In genomic region chr18:21991081-21991534, GRCh38 we compare ENCODE assay signal across 1 cellular context.
TF ChIP-seq lines count a peak whose summit lies in the region.

No MANE protein-coding gene starts in this region.

TF ChIP-seq in HepG2, 621 proteins besides CTCF, POLR2A, EP300 and RAD21 (continued from another document and continues in another):
- TF ChIP-seq SNAPC4 (CRISPR knock-in tag; IDR thresholded peaks at IDR 0.05) (no peak), EED (CRISPR knock-in tag; IDR thresholded peaks at IDR 0.05) (no peak), GATAD2A (CRISPR knock-in tag; IDR thresholded peaks at IDR 0.05) (peak; percentile 67), FOXP1 (IDR thresholded peaks at IDR 0.05) (no peak), FOXP1 (CRISPR knock-in tag; IDR thresholded peaks at IDR 0.05) (peak; percentile 58; the same call in 1 of the 2 replicates), HNF4A (CRISPR knock-in tag; IDR thresholded peaks at IDR 0.05) (peak; percentile 57), ZNF605 (CRISPR knock-in tag; IDR thresholded peaks at IDR 0.05) (no peak), ZNF331 (CRISPR knock-in tag; IDR thresholded peaks at IDR 0.05) (0 out of 2 replicates have a peak, but pooled peaks have one; percentile 28), ZNF337 (CRISPR knock-in tag; IDR thresholded peaks at IDR 0.05; ENCODE audit: borderline replicate concordance, low read depth) (no peak), THAP11 (CRISPR knock-in tag; IDR thresholded peaks at IDR 0.05) (no peak), ZNF136 (CRISPR knock-in tag; IDR thresholded peaks at IDR 0.05; ENCODE audit: low read depth) (no peak), PBX2 (CRISPR knock-in tag; IDR thresholded peaks at IDR 0.05) (no peak), ZNF670 (CRISPR knock-in tag; IDR thresholded peaks at IDR 0.05; ENCODE audit: borderline replicate concordance) (no peak), FOXO1 (CRISPR knock-in tag; IDR thresholded peaks at IDR 0.05) (no peak), ZNF235 (CRISPR knock-in tag; IDR thresholded peaks at IDR 0.05; ENCODE audit: borderline replicate concordance) (no peak), ZNF326 (CRISPR knock-in tag; IDR thresholded peaks at IDR 0.05; ENCODE audit: borderline replicate concordance) (no peak), HMG20A (CRISPR knock-in tag; IDR thresholded peaks at IDR 0.05; ENCODE audit: borderline replicate concordance) (peak; percentile 70; the same call in 1 of the 2 replicates), ZMAT5 (CRISPR knock-in tag; IDR thresholded peaks at IDR 0.05; ENCODE audit: borderline replicate concordance, low read depth) (no peak), NFE2L1 (CRISPR knock-in tag; IDR thresholded peaks at IDR 0.05; ENCODE audit: borderline replicate concordance) (no peak), FOXA1 (IDR thresholded peaks at IDR 0.05) (no peak), FOXA1 (CRISPR knock-in tag; IDR thresholded peaks at IDR 0.05) (peak; percentile 87), HHEX (CRISPR knock-in tag; IDR thresholded peaks at IDR 0.05) (peak; percentile 93), ZNF777 (CRISPR knock-in tag; IDR thresholded peaks at IDR 0.05) (0 out of 2 replicates have a peak, but pooled peaks have one; percentile 10), ZKSCAN1 (IDR thresholded peaks at IDR 0.05; ENCODE audit: low read length) (no peak), ZNF616 (CRISPR knock-in tag; IDR thresholded peaks at IDR 0.05; ENCODE audit: low read depth) (no peak), ATF3 (CRISPR knock-in tag; IDR thresholded peaks at IDR 0.05) (no peak), ATF5 (CRISPR knock-in tag; IDR thresholded peaks at IDR 0.05; ENCODE audit: low read depth) (no peak), DPF2 (CRISPR knock-in tag; IDR thresholded peaks at IDR 0.05; ENCODE audit: borderline replicate concordance, low read depth) (no peak), TCF7 (IDR thresholded peaks at IDR 0.05; ENCODE audit: low read depth) (peak; percentile 51; the same call in 1 of the 2 replicates), ZNF232 (CRISPR knock-in tag; IDR thresholded peaks at IDR 0.05; ENCODE audit: borderline replicate concordance) (no peak), ZMAT3 (CRISPR knock-in tag; conservative IDR thresholded peaks at IDR 0.05) (no peak), ZMYM4 (CRISPR knock-in tag; IDR thresholded peaks at IDR 0.05) (peak; percentile 51; the same call in 1 of the 2 replicates), FOXJ3 (CRISPR knock-in tag; IDR thresholded peaks at IDR 0.05; ENCODE audit: borderline replicate concordance) (0 out of 2 replicates have a peak, but pooled peaks have one; percentile 65), STAG1 (CRISPR knock-in tag; IDR thresholded peaks at IDR 0.05) (peak; percentile 16), ZKSCAN5 (CRISPR knock-in tag; IDR thresholded peaks at IDR 0.05) (no peak), ZNF720 (CRISPR knock-in tag; IDR thresholded peaks at IDR 0.05) (no peak), SIX1 (CRISPR knock-in tag; IDR thresholded peaks at IDR 0.05; ENCODE audit: borderline replicate concordance) (peak; percentile 66; the same call in 1 of the 2 replicates), CHD2 (IDR thresholded peaks at IDR 0.05; ENCODE audit: low read depth, low read length) (no peak), ZNF550 (CRISPR knock-in tag; IDR thresholded peaks at IDR 0.05; ENCODE audit: borderline replicate concordance) (no peak), MAFF (IDR thresholded peaks at IDR 0.05; ENCODE audit: low read depth, low read length) (no peak), HNF1A (IDR thresholded peaks at IDR 0.05; ENCODE audit: low read depth) (no peak), HNF1A (CRISPR knock-in tag; IDR thresholded peaks at IDR 0.05; ENCODE audit: borderline replicate concordance) (peak; percentile 39; the same call in 1 of the 2 replicates), ZMYM3 (CRISPR knock-in tag; IDR thresholded peaks at IDR 0.05) (peak; percentile 13; the same call in 1 of the 2 replicates), RARA (CRISPR knock-in tag; IDR thresholded peaks at IDR 0.05) (0 out of 2 replicates have a peak, but pooled peaks have one; percentile 12), ZBTB7B (CRISPR knock-in tag; IDR thresholded peaks at IDR 0.05) (peak; percentile 62; the same call in 1 of the 2 replicates), ZNF703 (CRISPR knock-in tag; IDR thresholded peaks at IDR 0.05; ENCODE audit: borderline replicate concordance) (0 out of 2 replicates have a peak, but pooled peaks have one; percentile 43), LRRFIP1 (CRISPR knock-in tag; conservative IDR thresholded peaks at IDR 0.05) (no peak), FUBP1 (CRISPR knock-in tag; IDR thresholded peaks at IDR 0.05; ENCODE audit: borderline replicate concordance) (no peak), PHF21A (CRISPR knock-in tag; IDR thresholded peaks at IDR 0.05) (peak; percentile 13; the same call in 1 of the 2 replicates), BCL6 (CRISPR knock-in tag; IDR thresholded peaks at IDR 0.05) (peak; percentile 80)
